Comparison of ENCODE assay signal across 1 cellular context in the genomic region with DNA sequence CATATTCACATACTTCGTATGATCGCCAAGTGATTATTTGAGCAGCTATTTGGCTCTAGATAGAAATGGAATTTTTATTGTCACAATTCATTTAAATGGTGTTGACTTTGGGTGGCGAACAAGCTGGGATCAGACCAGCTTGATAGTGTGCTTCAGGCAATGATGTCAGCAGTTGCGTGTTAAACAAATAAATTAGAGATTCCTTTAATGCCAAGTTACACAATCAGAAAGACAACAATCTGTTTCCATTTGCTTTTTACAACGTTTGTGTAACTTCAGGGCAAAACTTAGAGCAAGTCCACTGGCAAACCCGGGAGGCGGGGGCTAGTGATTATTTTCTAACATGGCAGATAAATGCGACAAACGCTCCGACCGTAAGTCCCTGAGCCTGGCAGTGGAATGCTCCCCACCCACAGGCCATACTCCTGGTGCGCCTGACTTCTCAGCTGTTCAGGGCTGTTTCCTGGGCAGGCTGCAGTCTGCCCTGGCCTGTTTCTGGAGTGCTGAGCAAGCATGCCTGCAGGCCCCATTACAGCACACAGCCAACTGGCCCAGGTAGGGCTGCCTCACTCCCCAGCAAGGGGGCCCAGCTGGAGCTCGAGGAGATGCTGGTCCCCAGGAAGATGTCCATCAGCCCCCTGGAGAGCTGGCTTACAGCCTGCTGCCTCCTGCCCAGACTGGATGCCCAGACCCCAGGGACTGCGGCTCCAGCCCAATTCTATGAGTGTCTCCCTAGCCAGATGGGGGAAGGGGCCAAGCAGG.
TF ChIP-seq lines count a peak whose summit lies in the region.

No MANE protein-coding gene starts in this region.

TF ChIP-seq in A549, 52 proteins besides CTCF, POLR2A, EP300 and RAD21 (continued from another document):
- TF ChIP-seq MAFK (IDR thresholded peaks at IDR 0.05; ENCODE audit: partially characterized antibody): peak; percentile 97
- TF ChIP-seq PBX3 (IDR thresholded peaks at IDR 0.05): peak; percentile 94
- TF ChIP-seq HEYL (CRISPR knock-in tag; IDR thresholded peaks at IDR 0.05): peak; percentile 97
- TF ChIP-seq GATA3 (IDR thresholded peaks at IDR 0.05; ENCODE audit: borderline replicate concordance): peak; percentile 100
- peak; percentile 98 for TF ChIP-seq HOXA7 (CRISPR knock-in tag; IDR thresholded peaks at IDR 0.05)
- peak; percentile 99 for TF ChIP-seq JUNB (IDR thresholded peaks at IDR 0.05)
- TF ChIP-seq EHF (CRISPR knock-in tag; IDR thresholded peaks at IDR 0.05): peak; percentile 97
- peak; percentile 90 for TF ChIP-seq SMC3 (IDR thresholded peaks at IDR 0.05)
- TF ChIP-seq, protein P1, sequence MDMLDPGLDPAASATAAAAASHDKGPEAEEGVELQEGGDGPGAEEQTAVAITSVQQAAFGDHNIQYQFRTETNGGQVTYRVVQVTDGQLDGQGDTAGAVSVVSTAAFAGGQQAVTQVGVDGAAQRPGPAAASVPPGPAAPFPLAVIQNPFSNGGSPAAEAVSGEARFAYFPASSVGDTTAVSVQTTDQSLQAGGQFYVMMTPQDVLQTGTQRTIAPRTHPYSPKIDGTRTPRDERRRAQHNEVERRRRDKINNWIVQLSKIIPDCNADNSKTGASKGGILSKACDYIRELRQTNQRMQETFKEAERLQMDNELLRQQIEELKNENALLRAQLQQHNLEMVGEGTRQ (IDR thresholded peaks at IDR 0.05): no peak
- TF ChIP-seq, protein P2, sequence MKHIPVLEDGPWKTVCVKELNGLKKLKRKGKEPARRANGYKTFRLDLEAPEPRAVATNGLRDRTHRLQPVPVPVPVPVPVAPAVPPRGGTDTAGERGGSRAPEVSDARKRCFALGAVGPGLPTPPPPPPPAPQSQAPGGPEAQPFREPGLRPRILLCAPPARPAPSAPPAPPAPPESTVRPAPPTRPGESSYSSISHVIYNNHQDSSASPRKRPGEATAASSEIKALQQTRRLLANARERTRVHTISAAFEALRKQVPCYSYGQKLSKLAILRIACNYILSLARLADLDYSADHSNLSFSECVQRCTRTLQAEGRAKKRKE (CRISPR knock-in tag; IDR thresholded peaks at IDR 0.05; ENCODE audit: low read depth): peak; percentile 89
- TF ChIP-seq ELK1 (IDR thresholded peaks at IDR 0.05; ENCODE audit: low read depth, low read length): no peak
- peak; percentile 96 for TF ChIP-seq HOXB5 (CRISPR knock-in tag; IDR thresholded peaks at IDR 0.05)
- TF ChIP-seq ZFP36 (IDR thresholded peaks at IDR 0.05; ENCODE audit: borderline replicate concordance, partially characterized antibody): peak; percentile 93
- TF ChIP-seq MAZ (IDR thresholded peaks at IDR 0.05; ENCODE audit: borderline replicate concordance, low read depth, low read length): no peak; the same call in 1 of the 2 replicates
- peak; percentile 97 for TF ChIP-seq MAX (IDR thresholded peaks at IDR 0.05)
- no peak for TF ChIP-seq ZC3H11A (IDR thresholded peaks at IDR 0.05)
- TF ChIP-seq E2F6 (IDR thresholded peaks at IDR 0.05; ENCODE audit: borderline replicate concordance, low read depth): peak; percentile 55
- peak; percentile 100 for TF ChIP-seq HOXB13 (CRISPR knock-in tag; IDR thresholded peaks at IDR 0.05; ENCODE audit: low read depth)
- TF ChIP-seq, protein P3, sequence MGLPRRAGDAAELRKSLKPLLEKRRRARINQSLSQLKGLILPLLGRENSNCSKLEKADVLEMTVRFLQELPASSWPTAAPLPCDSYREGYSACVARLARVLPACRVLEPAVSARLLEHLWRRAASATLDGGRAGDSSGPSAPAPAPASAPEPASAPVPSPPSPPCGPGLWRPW (IDR thresholded peaks at IDR 0.05): peak; percentile 98
- peak; percentile 99 to 100 for TF ChIP-seq CEBPB (IDR thresholded peaks at IDR 0.05)
- peak; percentile 99 for TF ChIP-seq FOXS1 (CRISPR knock-in tag; IDR thresholded peaks at IDR 0.05)
- TF ChIP-seq JUN (IDR thresholded peaks at IDR 0.05): peak; percentile 100
- peak; percentile 98 for TF ChIP-seq FOSB (CRISPR knock-in tag; IDR thresholded peaks at IDR 0.05)
TF ChIP-seq in A549: peak in this region for 25.
